In genomic region chr22:50298937-50299656, GRCh38 we compare ENCODE assay signal across 12 cellular contexts. TPM values are rescaled to one million over a fixed set of nuclear protein-coding genes. Genes with fewer than 3 reads are reported as not detected.
A peak's percentile ranks its signal among the peaks of the same experiment; 100 is the strongest.
DNase-seq lines count a peak whose midpoint lies in the region; ATAC-seq and TF ChIP-seq lines count a peak whose summit lies in the region.
"Had no signal": no experiment of that assay in that cellular context is flagged by ENCODE, and none has a peak within 500 bp of the region (broad histone marks: within the 10 kb centered on the region; RNA-seq: fewer than 3 reads in every experiment).

No MANE protein-coding gene starts in this region.

- ATAC-seq in Panc1 (0 out of 2 replicates have a peak, but pooled peaks have one; percentile 5), left cardiac atrium (peak in 1 of 2 donors; percentile 4), GM21619 (IDR thresholded peaks at IDR 0.05; ENCODE audit: unreplicated experiment) (no peak), HG02588 (IDR thresholded peaks at IDR 0.05; ENCODE audit: unreplicated experiment) (no peak), GM21529 (IDR thresholded peaks at IDR 0.05; ENCODE audit: unreplicated experiment) (no peak)

- H3K27me3 ChIP-seq in BLaER1 (no peaks in the 10 kb centered on the region), Panc1 (ENCODE audit: control insufficient read depth, insufficient read depth, low read length) (no peaks in the 10 kb centered on the region), ovary (no peaks in the 10 kb centered on the region)

- H3K36me3 ChIP-seq in BLaER1 (0 out of 2 replicates have a peak, but pooled peaks cover 6% of the 10 kb centered on the region), Panc1 (ENCODE audit: control insufficient read depth, insufficient read depth, low read length) (no peaks in the 10 kb centered on the region), ovary (no peaks in the 10 kb centered on the region)

- no TSS peak for BruUV-seq in Panc1 (replicated peaks; lab: Mats Ljungman, UMichigan)

- no peak for TF ChIP-seq EP300 in ovary (IDR thresholded peaks at IDR 0.05)

- H3K27ac ChIP-seq in BLaER1 (peak overlapping the region; percentile 98), Panc1 (ENCODE audit: low read length) (peak overlapping the region; percentile 70), ovary (peak overlapping the region; percentile 52 to 65)

- intact Hi-C loops in Panc1 (cut with micrococcal nuclease; ENCODE audit: unreplicated experiment): no loop called here
- intact Hi-C loops in left cardiac atrium (cut with DNase I): no loop called here
- intact Hi-C loops in ovary (cut with DNase I): no loop called here

- in situ Hi-C loops in Panc1 (cut with HindIII; ENCODE audit: low pct_unique_long_range_greater_than_20kb, low sequenced_read_pairs): no loop called here

- H3K4me1 ChIP-seq in BLaER1 (peaks cover 99% of the 10 kb centered on the region), Panc1 (ENCODE audit: control insufficient read depth, insufficient read depth, low read length) (peaks cover 78% of the 10 kb centered on the region), ovary (ENCODE audit: insufficient read depth) (peaks cover 63% of the 10 kb centered on the region)

- peak overlapping the region; percentile 99 for H3K9ac ChIP-seq in BLaER1

- DNase-seq in Panc1 (ENCODE audit: low read depth, low spot score) (no peak), left cardiac atrium (peak; percentile 68), ovary (no peak), NOMO-1 treated with DMSO at 0.1 percent for 48 hours (lab: John Stamatoyannopoulos, UW; ENCODE audit: unreplicated experiment) (no peak)
- DNase-seq: activated CD4-positive, CD25-positive, alpha-beta regulatory T cell treated with anti-CD3 and anti-CD28 coated beads, Interleukin-2, amount 50 U/mL, for 72 hours; KBM-7; OCI-M1; stimulated activated naive CD4-positive, alpha-beta T cell treated with Interleukin-2 at 50 U/mL for 16 hours had no signal

- no peak for TF ChIP-seq POLR2A in ovary (IDR thresholded peaks at IDR 0.05)

- H3K4me3 ChIP-seq in BLaER1: peak overlapping the region; percentile 66
- peak overlapping the region; percentile 30 to 31; a peak in 3 of 4 replicates for H3K4me3 ChIP-seq in Panc1 (ENCODE audit: low read depth in 2 of 2, low read length in 2 of 2)
- H3K4me3 ChIP-seq in ovary: peak overlapping the region; percentile 25

- TF ChIP-seq CTCF in Panc1 (IDR thresholded peaks at IDR 0.05) (no peak), ovary (IDR thresholded peaks at IDR 0.05) (no peak)

- 17 to 33% (median 27%) methylated on average over 25 to 41 of the region's 41 CpGs for WGBS in ovary, 3 donors

- H3K4me2 ChIP-seq in BLaER1: peak overlapping the region; percentile 100

- no peaks in the 10 kb centered on the region for H3K9me3 ChIP-seq in BLaER1
- no peaks in the 10 kb centered on the region for H3K9me3 ChIP-seq in Panc1 (ENCODE audit: control insufficient read depth, insufficient read depth, low read depth, low read length)
- H3K9me3 ChIP-seq in ovary: no peaks in the 10 kb centered on the region

- POLR2A ChIA-PET in Panc1 (lab: Charles Lee): no interaction called here

- peaks cover 100% of the 10 kb centered on the region for H4K20me1 ChIP-seq in BLaER1

- CTCF ChIA-PET in Panc1 (lab: Charles Lee): no interaction called here

RNA-seq across cellular contexts. Expression of gene PLXNB2, which starts 8.3 kb away (rescaled TPM):
- total RNA-seq in Panc1 (2021; ENCODE audit: unreplicated experiment): 227 TPM
- polyA plus RNA-seq in Panc1 (2012; ENCODE audit: insufficient read length): 239 TPM
- total RNA-seq in left cardiac atrium: 10 to 100 TPM; 76.2 to 91.5 TPM
- total RNA-seq in ovary: 100 to 1,000 TPM; 121 to 274 (median 229) TPM
- 100 to 1,000 TPM in 1 of 2 donors, 10 to 100 TPM in 1; 26.5 to 135 TPM for polyA plus RNA-seq in ovary

RNA-seq across cellular contexts. Expression of gene DENND6B, which starts 27.7 kb away (rescaled TPM):
- total RNA-seq in Panc1 (2021; ENCODE audit: unreplicated experiment) (5.8 TPM), left cardiac atrium (1 to 10 TPM; 2.4 TPM), ovary (10 to 100 TPM in 2 of 7 donors, 1 to 10 TPM in 5; 2.6 to 17.3 (median 7.4) TPM)
- 7.2 TPM for polyA plus RNA-seq in Panc1 (2012; ENCODE audit: insufficient read length)
- 1 to 10 TPM in 1 of 2 donors, under 1 TPM in 1; 0.38 to 5.6 TPM for polyA plus RNA-seq in ovary

RNA-seq across cellular contexts. Expression of gene MAPK11, which starts 28.9 kb away (rescaled TPM):
- total RNA-seq in Panc1 (2021; ENCODE audit: unreplicated experiment) (77.7 TPM), left cardiac atrium (10 to 100 TPM; 13.3 to 15.4 TPM), ovary (10 to 100 TPM in 4 of 7 donors, 1 to 10 TPM in 3; 2.0 to 31.6 (median 12.0) TPM)
- 105 TPM for polyA plus RNA-seq in Panc1 (2012; ENCODE audit: insufficient read length)
- 10 to 100 TPM in 1 of 2 donors, under 1 TPM in 1; 0.92 to 13.0 TPM for polyA plus RNA-seq in ovary

RNA-seq across cellular contexts. Expression of gene MAPK12, which starts 37.6 kb away (rescaled TPM):
- total RNA-seq in Panc1 (2021; ENCODE audit: unreplicated experiment) (74.6 TPM), left cardiac atrium (10 to 100 TPM; 13.2 to 14.7 TPM), ovary (10 to 100 TPM in 6 of 7 donors, 1 to 10 TPM in 1; 7.9 to 35.3 (median 23.3) TPM)
- polyA plus RNA-seq in Panc1 (2012; ENCODE audit: insufficient read length): 81.1 TPM
- polyA plus RNA-seq in ovary: 10 to 100 TPM in 1 of 2 donors, under 1 TPM in 1; 0.87 to 26.5 TPM

RNA-seq across cellular contexts. Expression of gene PPP6R2, which starts 44.0 kb away (rescaled TPM):
- total RNA-seq in Panc1 (2021; ENCODE audit: unreplicated experiment): 52.8 TPM
- 63.7 TPM for polyA plus RNA-seq in Panc1 (2012; ENCODE audit: insufficient read length)
- total RNA-seq in left cardiac atrium: 10 to 100 TPM; 40.6 to 46.2 TPM
- total RNA-seq in ovary: 10 to 100 TPM; 30.1 to 52.9 (median 37.8) TPM
- polyA plus RNA-seq in ovary: 10 to 100 TPM in 1 of 2 donors, 1 to 10 TPM in 1; 8.2 to 33.4 TPM
